Comparison of ENCODE assay signal across 18 cellular contexts in genomic region chr15:48475600-48476395, GRCh38.
"Had no signal": no experiment of that assay in that cellular context is flagged by ENCODE, and none has a peak within 500 bp of the region (broad histone marks: within the 10 kb centered on the region; RNA-seq: fewer than 3 reads in every experiment).

No MANE protein-coding gene starts in this region.

- H3K9me3 ChIP-seq: gastrocnemius medialis, heart right ventricle, right atrium auricular region, uterus had no signal

- H2AFZ ChIP-seq: neural progenitor cell had no signal

- H3K36me3 ChIP-seq: cardiac muscle cell, gastrocnemius medialis, uterus had no signal

- H3K4me1 ChIP-seq: neural progenitor cell, right atrium auricular region, uterus had no signal

- FAIRE-seq: colon, endothelial cell of umbilical vein, kidney, small intestine had no signal

- H3K27me3 ChIP-seq: cardiac muscle cell, gastrocnemius medialis, heart right ventricle, neural progenitor cell, right atrium auricular region, uterus had no signal

- H3K9ac ChIP-seq: neural progenitor cell had no signal

- H3K27ac ChIP-seq: cardiac muscle cell, gastrocnemius medialis, heart right ventricle, neural progenitor cell, right atrium auricular region, uterus had no signal

- DNase-seq: activated CD4-positive, alpha-beta T cell treated with anti-CD3 and anti-CD28 coated beads for 4 hours; activated CD8-positive, alpha-beta memory T cell treated with anti-CD3 and anti-CD28 coated beads, Interleukin-2, amount 50 U/mL, for 4 hours; activated CD8-positive, alpha-beta T cell treated with anti-CD3 and anti-CD28 coated beads for 36 hours; activated gamma-delta T cell treated with Interleukin-2 at 50 U/mL for 16 hours; activated naive CD8-positive, alpha-beta T cell treated with anti-CD3 and anti-CD28 coated beads, Interleukin-2, amount 10 ng/mL, durations not matched to agents 7 days and 5 days; activated T-cell treated with anti-CD3 and anti-CD28 coated beads, Interleukin-2, amount 50 U/mL, for 72 hours; aorta; gastrocnemius medialis; heart right ventricle; kidney; small intestine; T-helper 9 cell; uterus had no signal

- H3K4me2 ChIP-seq: neural progenitor cell had no signal

- H3K4me3 ChIP-seq: cardiac muscle cell, gastrocnemius medialis, heart right ventricle, neural progenitor cell, right atrium auricular region, uterus had no signal

- ATAC-seq: activated CD8-positive, alpha-beta T cell treated with anti-CD3 and anti-CD28 coated beads for 36 hours; activated T-cell treated with anti-CD3 and anti-CD28 coated beads, Interleukin-2, amount 50 U/mL, for 72 hours; gastrocnemius medialis; heart right ventricle had no signal
